In genomic region chr2:196533998-196534397, GRCh38 we compare ENCODE assay signal across 22 cellular contexts. TPM values are rescaled to one million over a fixed set of nuclear protein-coding genes. Genes with fewer than 3 reads are reported as not detected.
A peak's percentile ranks its signal among the peaks of the same experiment; 100 is the strongest.
DNase-seq lines count a peak whose midpoint lies in the region; ATAC-seq, FAIRE-seq and TF ChIP-seq lines count a peak whose summit lies in the region.
"Had no signal": no experiment of that assay in that cellular context is flagged by ENCODE, and none has a peak within 500 bp of the region (broad histone marks: within the 10 kb centered on the region; RNA-seq: fewer than 3 reads in every experiment).

No MANE protein-coding gene starts in this region.

- H4K20me1 ChIP-seq in GM12878 (ENCODE audit: control insufficient read depth, insufficient read depth), result no peaks in the 10 kb centered on the region

- H3K27me3 ChIP-seq in right atrium auricular region (no peaks in the 10 kb centered on the region), GM12878 (replicated peaks in 1 of 2; ENCODE audit: control insufficient read depth in 2 of 2, insufficient read depth in 2 of 2, low read length in 1 of 2) (no peaks in the 10 kb centered on the region; a peak in 1 of 4 replicates), small intestine (ENCODE audit: control insufficient read depth in 2 of 2, insufficient read depth in 2 of 2, low read length in 2 of 2) (no peaks in the 10 kb centered on the region)

- H3K4me3 ChIP-seq in right atrium auricular region (no peak overlapping the region), GM12878 (no peak overlapping the region), small intestine (ENCODE audit: low read depth in 1 of 2, low read length in 2 of 2) (no peak overlapping the region)

- TF ChIP-seq CTCF in right atrium auricular region (IDR thresholded peaks at IDR 0.05) (no peak), GM12878 (IDR thresholded peaks at IDR 0.05 in 2 of 3, conservative IDR thresholded peaks at IDR 0.05 in 1 of 3; ENCODE audit: control insufficient read depth in 2 of 3, extremely low read depth in 1 of 3, insufficient read depth in 1 of 3, low read depth in 3 of 3, low read length in 3 of 3) (no peak)

- CTCF ChIA-PET in GM12878 (lab: Yijun Ruan, JAX), result interaction anchor here (0.6 to 1.0 kb wide), 2 partner anchors 30 to 217 kb away, joined by 3 to 4 read pairs; no protein-coding TSS in a partner anchor

- no peaks in the 10 kb centered on the region for H3K9me3 ChIP-seq in right atrium auricular region
- no peaks in the 10 kb centered on the region; the same call in 2 of the 3 replicates for H3K9me3 ChIP-seq in GM12878 (replicated peaks; ENCODE audit: control insufficient read depth, insufficient read depth, low read length)
- no peaks in the 10 kb centered on the region for H3K9me3 ChIP-seq in small intestine (ENCODE audit: control insufficient read depth, low read depth)

- in situ Hi-C loops in GM12878 (cut with MboI), result no loop called here

- no peak overlapping the region for H3K4me2 ChIP-seq in GM12878 (ENCODE audit: control insufficient read depth, insufficient read depth)

- TF ChIP-seq EP300 in GM12878 (IDR thresholded peaks at IDR 0.05; ENCODE audit: borderline replicate concordance in 1 of 2, control insufficient read depth in 1 of 2, low read depth in 2 of 2, low read length in 2 of 2), result no peak

- SMC1A ChIA-PET in GM12878 (lab: Charles Lee; ENCODE audit: uncharacterized antibody, unreplicated experiment), result no interaction called here

- TF ChIP-seq POLR2A in GM12878 (IDR thresholded peaks at IDR 0.05; ENCODE audit: low read depth, low read length), result no peak
- TF ChIP-seq POLR2A in erythroblast (IDR thresholded peaks at IDR 0.05; ENCODE audit: low read length), result no peak

- DNase-seq in activated CD4-positive, alpha-beta T cell treated with anti-CD3 and anti-CD28 coated beads, Interleukin-2, amount 10 ng/mL, durations not matched to agents 24 days and 14 days, result no peak
- DNase-seq in activated CD4-positive, alpha-beta T cell treated with anti-CD3 and anti-CD28 coated beads for 1 hour, result no peak
- DNase-seq in right atrium auricular region (ENCODE audit: low spot score) (no peak), cardiac septum (ENCODE audit: low spot score) (no peak), GM12878 (ENCODE audit: low read depth, low spot score) (no peak), small intestine (no peak), kidney glomerular epithelial cell (lab: John Stamatoyannopoulos, UW) (no peak), erythroblast (lab: John Stamatoyannopoulos, UW) (no peak)
- DNase-seq: CD4-positive, alpha-beta T cell; COR-L47; DMS79; KBM-7; NCI-H1092; NCI-H1436; NCI-H2107; NCI-H2227 treated with DMSO at 0.1 percent for 48 hours; NCI-H524; NCI-H774 had no signal

- FAIRE-seq in GM12878 (lab: Jason Lieb, UNC), result no peak
- FAIRE-seq in small intestine (lab: Jason Lieb, UNC), result no peak
- FAIRE-seq: A204.1 had no signal

- BruUV-seq in GM12878 (replicated peaks; lab: Mats Ljungman, UMichigan), result no TSS peak

- RAD21 ChIA-PET in GM12878 (lab: Charles Lee; ENCODE audit: unreplicated experiment), result no interaction called here

- intact Hi-C loops in activated CD4-positive, alpha-beta T cell treated with anti-CD3 and anti-CD28 coated beads, Interleukin-2, amount 10 ng/mL, durations not matched to agents 24 days and 14 days (cut with micrococcal nuclease), result no loop called here
- intact Hi-C loops in cardiac septum (cut with DNase I) (no loop called here), GM12878 (cut with micrococcal nuclease; ENCODE audit: unreplicated experiment) (no loop called here)

- H3K4me1 Mint-ChIP-seq in activated CD4-positive, alpha-beta T cell treated with anti-CD3 and anti-CD28 coated beads, Interleukin-2, amount 10 ng/mL, durations not matched to agents 24 days and 14 days, result peaks cover 19% of the 10 kb centered on the region
- H3K4me1 Mint-ChIP-seq: B cell had no signal

- peak overlapping the region; percentile 2 to 62 for H3K27ac ChIP-seq in right atrium auricular region
- H3K27ac ChIP-seq in GM12878 (ENCODE audit: control insufficient read depth, insufficient read depth), result no peak overlapping the region
- H3K27ac ChIP-seq in small intestine (ENCODE audit: low read depth in 1 of 2, low read length in 1 of 2), result no peak overlapping the region
- H3K27ac ChIP-seq: HL-60 had no signal

- H3K27me3 Mint-ChIP-seq in activated CD4-positive, alpha-beta T cell treated with anti-CD3 and anti-CD28 coated beads, Interleukin-2, amount 10 ng/mL, durations not matched to agents 24 days and 14 days, result peaks cover 9% of the 10 kb centered on the region

- no peak overlapping the region for H3K27ac Mint-ChIP-seq in activated CD4-positive, alpha-beta T cell treated with anti-CD3 and anti-CD28 coated beads, Interleukin-2, amount 10 ng/mL, durations not matched to agents 24 days and 14 days
- H3K27ac Mint-ChIP-seq: B cell; CD4-positive, alpha-beta T cell had no signal

- peaks cover 1% of the 10 kb centered on the region for H3K36me3 Mint-ChIP-seq in activated CD4-positive, alpha-beta T cell treated with anti-CD3 and anti-CD28 coated beads, Interleukin-2, amount 10 ng/mL, durations not matched to agents 24 days and 14 days (ENCODE audit: low read depth)

- no peak for ATAC-seq in GM12878
- ATAC-seq: Panc1 had no signal

- POLR2A ChIA-PET in GM12878 (lab: Charles Lee), result no interaction called here

- no peaks in the 10 kb centered on the region for H3K9me3 Mint-ChIP-seq in activated CD4-positive, alpha-beta T cell treated with anti-CD3 and anti-CD28 coated beads, Interleukin-2, amount 10 ng/mL, durations not matched to agents 24 days and 14 days

- H3K4me3 Mint-ChIP-seq in activated CD4-positive, alpha-beta T cell treated with anti-CD3 and anti-CD28 coated beads, Interleukin-2, amount 10 ng/mL, durations not matched to agents 24 days and 14 days, result peak overlapping the region; percentile 31
- H3K4me3 Mint-ChIP-seq: B cell; CD4-positive, alpha-beta T cell had no signal

- WGBS in GM12878 (ENCODE audit: insufficient coverage, insufficient replicate concordance, low lambda C conversion rate, missing lambda C conversion rate), result 21% methylated on average over 2 of the region's 2 CpGs
- 44 to 76% (median 70%) methylated on average over 2 of the region's 2 CpGs for WGBS in small intestine, 3 donors

- no peaks in the 10 kb centered on the region for H3K79me2 ChIP-seq in GM12878 (ENCODE audit: control insufficient read depth, insufficient read depth, low read length)

- no peaks in the 10 kb centered on the region for H3K36me3 ChIP-seq in right atrium auricular region
- no peaks in the 10 kb centered on the region for H3K36me3 ChIP-seq in GM12878 (ENCODE audit: control insufficient read depth in 2 of 2, insufficient read depth in 2 of 2, low read length in 1 of 2)
- no peaks in the 10 kb centered on the region for H3K36me3 ChIP-seq in small intestine (ENCODE audit: control insufficient read depth in 2 of 2, insufficient read depth in 2 of 2, low read length in 2 of 2)

- no peak overlapping the region for H2AFZ ChIP-seq in GM12878 (ENCODE audit: control insufficient read depth, low read depth, low read length)

- TF ChIP-seq RAD21 in GM12878 (IDR thresholded peaks at IDR 0.05; ENCODE audit: insufficient read depth, low read depth, low read length), result no peak

- H3K9ac ChIP-seq in GM12878 (ENCODE audit: control insufficient read depth, insufficient read depth, low read length), result no peak overlapping the region

- H3K4me1 ChIP-seq in right atrium auricular region, result peaks cover 0 to 2% of the 10 kb centered on the region in 2 donors
- H3K4me1 ChIP-seq in GM12878 (ENCODE audit: control insufficient read depth, insufficient read depth, low read length), result 0 out of 2 replicates have a peak, but pooled peaks cover 3% of the 10 kb centered on the region
- no peaks in the 10 kb centered on the region for H3K4me1 ChIP-seq in small intestine (ENCODE audit: control insufficient read depth in 2 of 2, insufficient read depth in 1 of 2, low read depth in 1 of 2, low read length in 1 of 2)

TF ChIP-seq in GM12878, 131 proteins besides CTCF, POLR2A, EP300 and RAD21:
- TF ChIP-seq ZBED1 (IDR thresholded peaks at IDR 0.05; ENCODE audit: borderline replicate concordance) (no peak), NFIC (IDR thresholded peaks at IDR 0.05; ENCODE audit: low read depth, low read length) (peak; percentile 33; the same call in 1 of the 2 replicates), GATAD2B (conservative IDR thresholded peaks at IDR 0.05; ENCODE audit: low read depth) (no peak), RUNX3 (IDR thresholded peaks at IDR 0.05; ENCODE audit: low read length) (peak; percentile 72), MEF2A (IDR thresholded peaks at IDR 0.05; ENCODE audit: insufficient read depth, low read depth, low read length) (peak; percentile 73; the same call in 1 of the 2 replicates)

RNA-seq across cellular contexts. Expression of gene HECW2, which starts 59.4 kb away (rescaled TPM):
- total RNA-seq in activated CD4-positive, alpha-beta T cell treated with anti-CD3 and anti-CD28 coated beads, Interleukin-2, amount 10 ng/mL, durations not matched to agents 24 days and 14 days, result 0.50 and 0.63 TPM in 2 replicates
- 10 to 100 TPM; 11.6 to 17.9 TPM for total RNA-seq in right atrium auricular region
- total RNA-seq in cardiac septum, result 45.9 TPM
- total RNA-seq in GM12878 (2013; cell fraction: nucleolus; rRNA removed), result 255 and 262 TPM in 2 replicates
- total RNA-seq in GM12878 (2014; rRNA removed), result 38.5 and 47.8 TPM in 2 replicates
- 52.4 and 54.9 TPM in 2 replicates for total RNA-seq in GM12878 (2014; rRNA removed; fragmentation: Illumina TruSeq; extraction: Trizol)
- total RNA-seq in GM12878 (2021), result 43.2 and 50.5 TPM in 2 replicates
- 14.4 TPM for polyA plus RNA-seq in GM12878 (2011; ENCODE audit: low read depth)
- 3.3 and 3.6 TPM in 2 replicates for polyA plus RNA-seq in GM12878 (2011; rRNA removed)
- 1.5 and 2.1 TPM in 2 replicates for polyA plus RNA-seq in GM12878 (2011; cell fraction: cytosol; rRNA removed)
- 3.6 and 4.8 TPM in 2 replicates for polyA plus RNA-seq in GM12878 (2011; cell fraction: nucleus; rRNA removed)
- 21.8 and 28.2 TPM in 2 replicates for polyA plus RNA-seq in GM12878 (2012)
- polyA plus RNA-seq in GM12878 (2014; fragmentation: Illumina TruSeq; extraction: Trizol), result 30.0 and 41.3 TPM in 2 replicates
- 10 to 100 TPM in 1 of 2 experiments, 1 to 10 TPM in 1; 8.9 to 14.7 TPM for polyA plus RNA-seq in GM12878 (2014; fragmentation: Nextera tagmentation; extraction: Ambion mirVana)
- polyA plus RNA-seq in GM12878 (2014; rRNA removed), result 18.6 and 21.1 TPM in 2 replicates
- polyA plus RNA-seq in GM12878 (2016; fragmentation: Nextera tagmentation; extraction: Ambion mirVana), result 10 to 100 TPM; 30.1 to 31.3 TPM
- polyA minus RNA-seq in GM12878 (2011; rRNA and poly(A)+ RNA removed), result 11.0 and 11.4 TPM in 2 replicates
- 1.6 and 2.0 TPM in 2 replicates for polyA minus RNA-seq in GM12878 (2011; cell fraction: cytosol; rRNA and poly(A)+ RNA removed)
- 11.1 and 15.9 TPM in 2 replicates for polyA minus RNA-seq in GM12878 (2011; cell fraction: nucleus; rRNA and poly(A)+ RNA removed)
- polyA plus RNA-seq in small intestine, result under 1 TPM; 0.22 to 0.48 (median 0.27) TPM

Comparison
In these comparisons a context has a peak if more than half of its experiments do, and no peak if none do; other contexts are left out.
1. H3K27ac ChIP-seq: peak in right atrium auricular region (2 of 2); none in GM12878 (single experiment) and small intestine (0 of 2).